ENCODE assay signal across 11 cellular contexts in genomic region chr3:16266714-16267113, GRCh38. TPM values are rescaled to one million over a fixed set of nuclear protein-coding genes. Genes with fewer than 3 reads are reported as not detected.
DNase-seq lines count a peak whose midpoint lies in the region; ATAC-seq and TF ChIP-seq lines count a peak whose summit lies in the region.
"Had no signal": no experiment of that assay in that cellular context is flagged by ENCODE, and none has a peak within 500 bp of the region (broad histone marks: within the 10 kb centered on the region; RNA-seq: fewer than 3 reads in every experiment).

No MANE protein-coding gene starts in this region.

- CTCF ChIA-PET in WTC11 (lab: Charles Lee): no interaction called here

- H2AFZ ChIP-seq in hepatocyte: no peak overlapping the region

- 90% methylated on average over 3 of the region's 3 CpGs for WGBS in hepatocyte (ENCODE audit: low lambda C conversion rate, missing lambda C conversion rate)
- 85 to 91% (median 85%) methylated on average over 3 of the region's 3 CpGs for WGBS in ovary, 3 donors

- intact Hi-C loops in ovary (cut with DNase I): loop anchor here in 2 of 4 donors (5.0 kb wide), 2 partner anchors 251 to 1476 kb away; partner anchors contain the start of gene TBC1D5 (in 1 of the 2)

- H3K36me3 Mint-ChIP-seq in activated T-cell treated with anti-CD3 and anti-CD28 coated beads, Interleukin-2, amount 50 U/mL, for 72 hours (ENCODE audit: insufficient read depth in 2 of 2): peaks cover 0 to 2% of the 10 kb centered on the region in 2 donors
- peaks cover 19% of the 10 kb centered on the region for H3K36me3 Mint-ChIP-seq in WTC11
- H3K36me3 Mint-ChIP-seq in stimulated activated effector memory CD8-positive, alpha-beta T cell treated with anti-CD3 and anti-CD28 coated beads, Interleukin-12 subunit alpha, Interleukin-12 subunit beta, amount 100 ng/mL, for 72 hours: peaks cover 43% of the 10 kb centered on the region

- H3K4me1 ChIP-seq in hepatocyte (ENCODE audit: insufficient read depth): peaks cover 23% of the 10 kb centered on the region
- peaks cover 3% of the 10 kb centered on the region for H3K4me1 ChIP-seq in ovary (ENCODE audit: insufficient read depth)

- no peak for ATAC-seq in activated T-cell treated with anti-CD3 and anti-CD28 coated beads, Interleukin-2, amount 50 U/mL, for 72 hours (replicated peaks in 1 of 2)
- ATAC-seq in WTC11 (no peak), HG03442 (IDR thresholded peaks at IDR 0.05; ENCODE audit: unreplicated experiment) (no peak)
- no peak for ATAC-seq in stimulated activated effector memory CD8-positive, alpha-beta T cell treated with anti-CD3 and anti-CD28 coated beads, Interleukin-12 subunit alpha, Interleukin-12 subunit beta, amount 100 ng/mL, for 72 hours

- H3K4me3 Mint-ChIP-seq in activated T-cell treated with anti-CD3 and anti-CD28 coated beads, Interleukin-2, amount 50 U/mL, for 72 hours: peak overlapping the region; percentile 68 to 96
- H3K4me3 Mint-ChIP-seq in WTC11: peak overlapping the region; percentile 99
- peak overlapping the region; percentile 93 for H3K4me3 Mint-ChIP-seq in stimulated activated effector memory CD8-positive, alpha-beta T cell treated with anti-CD3 and anti-CD28 coated beads, Interleukin-12 subunit alpha, Interleukin-12 subunit beta, amount 100 ng/mL, for 72 hours

- H4K20me1 ChIP-seq in hepatocyte (ENCODE audit: insufficient read depth, poor library complexity, severe bottlenecking): no peaks in the 10 kb centered on the region

- peaks cover 34% of the 10 kb centered on the region for H3K4me1 Mint-ChIP-seq in activated T-cell treated with anti-CD3 and anti-CD28 coated beads, Interleukin-2, amount 50 U/mL, for 72 hours (ENCODE audit: low read depth)
- H3K4me1 Mint-ChIP-seq in WTC11: peaks cover 19% of the 10 kb centered on the region
- H3K4me1 Mint-ChIP-seq in stimulated activated effector memory CD8-positive, alpha-beta T cell treated with anti-CD3 and anti-CD28 coated beads, Interleukin-12 subunit alpha, Interleukin-12 subunit beta, amount 100 ng/mL, for 72 hours: peaks cover 20% of the 10 kb centered on the region

- DNase-seq in activated T-cell treated with anti-CD3 and anti-CD28 coated beads, Interleukin-2, amount 50 U/mL, for 72 hours: no peak
- DNase-seq in activated T-cell treated with anti-CD3 and anti-CD28 coated beads, Interleukin-2, amount 50 U/mL, for 1 hour: no peak
- DNase-seq in WTC11 (ENCODE audit: low spot score): no peak
- DNase-seq in hepatocyte (ENCODE audit: low spot score): no peak
- DNase-seq in stimulated activated effector memory CD8-positive, alpha-beta T cell treated with anti-CD3 and anti-CD28 coated beads, Interleukin-12 subunit alpha, Interleukin-12 subunit beta, amount 100 ng/mL, for 72 hours (ENCODE audit: low spot score in 2 of 2): peak in 1 of 2 donors; percentile 46
- DNase-seq in ovary: no peak
- no peak for DNase-seq in NCI-H748 treated with DMSO at 0.1 percent for 48 hours (lab: John Stamatoyannopoulos, UW)
- DNase-seq: activated naive CD4-positive, alpha-beta T cell treated with Interleukin-2 at 50 U/mL for 16 hours; GF-D8; thyroid gland had no signal

- TF ChIP-seq CTCF in WTC11 (IDR thresholded peaks at IDR 0.05) (no peak), hepatocyte (IDR thresholded peaks at IDR 0.05; ENCODE audit: poor library complexity) (no peak), ovary (IDR thresholded peaks at IDR 0.05) (no peak)

- H3K27me3 Mint-ChIP-seq in activated T-cell treated with anti-CD3 and anti-CD28 coated beads, Interleukin-2, amount 50 U/mL, for 72 hours (ENCODE audit: low read depth): no peaks in the 10 kb centered on the region
- no peaks in the 10 kb centered on the region; the same call in 1 of the 2 replicates for H3K27me3 Mint-ChIP-seq in WTC11 (ENCODE audit: low read depth)

- peaks cover 62% of the 10 kb centered on the region for H3K79me2 ChIP-seq in hepatocyte

- H3K9me3 ChIP-seq in hepatocyte (ENCODE audit: low read depth) (no peaks in the 10 kb centered on the region), ovary (no peaks in the 10 kb centered on the region)
- H3K9me3 ChIP-seq: thyroid gland had no signal

- no peak for TF ChIP-seq POLR2A in ovary (IDR thresholded peaks at IDR 0.05)

- H3K4me3 ChIP-seq in hepatocyte: no peak overlapping the region
- H3K4me3 ChIP-seq in ovary: no peak overlapping the region
- H3K4me3 ChIP-seq: thyroid gland had no signal

- H3K36me3 ChIP-seq in hepatocyte (replicated peaks; ENCODE audit: insufficient read depth, low read depth) (no peaks in the 10 kb centered on the region), ovary (no peaks in the 10 kb centered on the region)

- H3K27ac Mint-ChIP-seq in activated T-cell treated with anti-CD3 and anti-CD28 coated beads, Interleukin-2, amount 50 U/mL, for 72 hours: peak overlapping the region; percentile 35
- H3K27ac Mint-ChIP-seq in WTC11: no peak overlapping the region
- peak overlapping the region; percentile 70 for H3K27ac Mint-ChIP-seq in stimulated activated effector memory CD8-positive, alpha-beta T cell treated with anti-CD3 and anti-CD28 coated beads, Interleukin-12 subunit alpha, Interleukin-12 subunit beta, amount 100 ng/mL, for 72 hours

- H3K9me2 ChIP-seq in hepatocyte (replicated peaks; ENCODE audit: insufficient read depth): no peaks in the 10 kb centered on the region

- H3K27ac ChIP-seq in hepatocyte: no peak overlapping the region
- H3K27ac ChIP-seq in ovary: no peak overlapping the region
- H3K27ac ChIP-seq: thyroid gland had no signal

- no peaks in the 10 kb centered on the region for H3K27me3 ChIP-seq in hepatocyte
- H3K27me3 ChIP-seq in ovary: no peaks in the 10 kb centered on the region
- H3K27me3 ChIP-seq: thyroid gland had no signal

- H3K4me2 ChIP-seq in hepatocyte: peak overlapping the region; percentile 88

- no peak for TF ChIP-seq EP300 in ovary (IDR thresholded peaks at IDR 0.05)

- POLR2A ChIA-PET in WTC11 (lab: Charles Lee): no interaction called here

- no peaks in the 10 kb centered on the region for H3K9me3 Mint-ChIP-seq in activated T-cell treated with anti-CD3 and anti-CD28 coated beads, Interleukin-2, amount 50 U/mL, for 72 hours
- H3K9me3 Mint-ChIP-seq in WTC11: no peaks in the 10 kb centered on the region
- H3K9me3 Mint-ChIP-seq in stimulated activated effector memory CD8-positive, alpha-beta T cell treated with anti-CD3 and anti-CD28 coated beads, Interleukin-12 subunit alpha, Interleukin-12 subunit beta, amount 100 ng/mL, for 72 hours: no peaks in the 10 kb centered on the region

TF ChIP-seq in WTC11, 78 proteins besides CTCF, POLR2A, EP300 and RAD21 (continues in another document):
- no peak for TF ChIP-seq ATF6 (CRISPR knock-in tag; IDR thresholded peaks at IDR 0.05)
- TF ChIP-seq NR1H2 (CRISPR knock-in tag; IDR thresholded peaks at IDR 0.05): no peak
- no peak for TF ChIP-seq MAX (CRISPR knock-in tag; IDR thresholded peaks at IDR 0.05)
- no peak for TF ChIP-seq NR3C1 (CRISPR knock-in tag; conservative IDR thresholded peaks at IDR 0.05; ENCODE audit: low read depth)
- TF ChIP-seq ELF4 (CRISPR knock-in tag; IDR thresholded peaks at IDR 0.05; ENCODE audit: low read depth): no peak
- TF ChIP-seq ESRRA (CRISPR knock-in tag; IDR thresholded peaks at IDR 0.05; ENCODE audit: borderline replicate concordance): no peak
- TF ChIP-seq FOXP4 (CRISPR knock-in tag; IDR thresholded peaks at IDR 0.05): no peak

RNA-seq across cellular contexts. Expression of gene OXNAD1, which starts 1.7 kb away (rescaled TPM):
- total RNA-seq in activated T-cell treated with anti-CD3 and anti-CD28 coated beads, Interleukin-2, amount 50 U/mL, for 72 hours: 10 to 100 TPM; 34.3 to 52.0 TPM
- total RNA-seq in WTC11 (2021): 20.1 to 21.7 TPM (median 21.4 TPM) in 3 replicates
- total RNA-seq in hepatocyte: 14.7 and 21.1 TPM in 2 replicates
- 11.9 and 14.4 TPM in 2 replicates for polyA plus RNA-seq in hepatocyte
- total RNA-seq in ovary: 10 to 100 TPM in 6 of 7 donors, 1 to 10 TPM in 1; 7.9 to 16.3 (median 12.4) TPM
- 1 to 10 TPM; 4.0 to 8.9 TPM for polyA plus RNA-seq in ovary

RNA-seq across cellular contexts. Expression of gene DPH3, which starts 2.0 kb away (rescaled TPM):
- 10 to 100 TPM; 23.4 to 26.1 TPM for total RNA-seq in activated T-cell treated with anti-CD3 and anti-CD28 coated beads, Interleukin-2, amount 50 U/mL, for 72 hours
- total RNA-seq in WTC11 (2021) (26.5 to 27.8 TPM (median 26.6 TPM) in 3 replicates), hepatocyte (36.9 and 45.1 TPM in 2 replicates), ovary (10 to 100 TPM; 10.8 to 28.3 (median 15.5) TPM)
- polyA plus RNA-seq in hepatocyte (51.8 and 55.0 TPM in 2 replicates), ovary (10 to 100 TPM in 1 of 2 donors, 1 to 10 TPM in 1; 7.4 to 12.4 TPM)
